Comparison of ENCODE assay signal across 21 cellular contexts in the genomic region with DNA sequence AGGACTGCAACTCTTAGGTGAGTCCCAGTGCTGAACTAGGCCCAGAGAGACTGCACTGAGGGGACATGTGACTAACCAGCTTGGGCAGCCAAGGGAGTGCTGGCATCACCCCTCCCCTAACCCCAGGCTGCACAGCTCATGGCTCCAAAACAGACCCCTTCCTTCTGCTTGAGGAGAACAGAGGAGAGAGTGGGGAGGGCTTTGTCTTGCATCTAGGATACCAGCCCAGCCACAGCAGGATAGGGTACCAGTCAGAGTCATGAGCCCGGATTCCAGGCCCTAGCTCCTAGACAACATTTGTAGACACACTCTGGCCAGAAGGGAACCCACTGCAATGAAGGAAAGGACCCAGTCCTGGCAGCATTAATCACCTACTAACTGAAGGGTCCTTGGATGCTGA. TPM values are rescaled to one million over a fixed set of nuclear protein-coding genes. Genes with fewer than 3 reads are reported as not detected.
"Had no signal": no experiment of that assay in that cellular context is flagged by ENCODE, and none has a peak within 500 bp of the region (broad histone marks: within the 10 kb centered on the region; RNA-seq: fewer than 3 reads in every experiment).

No MANE protein-coding gene starts in this region.

- H3K9me3 ChIP-seq: esophagus squamous epithelium, left lung, right lobe of liver, thoracic aorta, upper lobe of left lung, uterus had no signal

- H3K27ac ChIP-seq: coronary artery, esophagus squamous epithelium, left lung, right lobe of liver, thoracic aorta, tibial nerve, upper lobe of left lung, uterus had no signal

- H3K36me3 ChIP-seq: esophagus squamous epithelium, left lung, right lobe of liver, thoracic aorta, tibial nerve, upper lobe of left lung, uterus had no signal

- ATAC-seq: left cardiac atrium; left lung; naive thymus-derived CD8-positive, alpha-beta T cell; right lobe of liver; stimulated activated naive B cell treated with anti-CD40 and anti-IgM and Interleukin-4, amounts not matched to agents 10 μg/mL and 1 μg/mL and 100 μg/mL, for 72 hours had no signal

- H3K27me3 ChIP-seq: esophagus squamous epithelium, left lung, right lobe of liver, tibial nerve, upper lobe of left lung, uterus had no signal

- H3K4me3 ChIP-seq: coronary artery, esophagus squamous epithelium, left lung, right lobe of liver, thoracic aorta, tibial nerve, upper lobe of left lung, uterus had no signal

- H3K4me1 ChIP-seq: left lung, right lobe of liver, upper lobe of left lung, uterus had no signal

- DNase-seq: dermis blood vessel endothelial cell; effector memory CD4-positive, alpha-beta T cell; erythroblast; esophagus squamous epithelium; foreskin melanocyte; kidney; left cardiac atrium; left lung; mesendoderm; naive thymus-derived CD8-positive, alpha-beta T cell; nephron progenitor cell; right lobe of liver; small intestine; stimulated activated CD4-positive, alpha-beta T cell treated with anti-CD3 and anti-CD28 coated beads, Interleukin-15, amount 100 ng/mL, for 24 hours; stimulated activated CD4-positive, alpha-beta T cell treated with anti-CD3 and anti-CD28 coated beads, Interleukin-2, amount 100 ng/mL, for 48 hours; stimulated activated naive B cell treated with anti-CD40 and anti-IgM and Interleukin-4, amounts not matched to agents 10 μg/mL and 1 μg/mL and 100 μg/mL, for 72 hours; upper lobe of left lung; uterus had no signal

RNA-seq across cellular contexts. Expression of gene PLSCR4, which starts 49.9 kb away (rescaled TPM):
- total RNA-seq: naive thymus-derived CD8-positive, alpha-beta T cell had no signal
